ENCODE assay signal across 11 cellular contexts in genomic region chr3:180296971-180297370, GRCh38.
"Had no signal": no experiment of that assay in that cellular context is flagged by ENCODE, and none has a peak within 500 bp of the region (broad histone marks: within the 10 kb centered on the region; RNA-seq: fewer than 3 reads in every experiment).

No MANE protein-coding gene starts in this region.

- H3K4me3 Mint-ChIP-seq: IgD-negative memory B cell had no signal

- H2AFZ ChIP-seq: GM23248 had no signal

- H3K36me3 ChIP-seq: HAP-1 had no signal

- H3K4me1 Mint-ChIP-seq: IgD-negative memory B cell had no signal

- FAIRE-seq: HepG2 had no signal

- H3K4me1 ChIP-seq: HAP-1 had no signal

- ATAC-seq: HCT116, HepG2 had no signal

- H3K36me3 Mint-ChIP-seq: IgD-negative memory B cell had no signal

- H3K27ac Mint-ChIP-seq: IgD-negative memory B cell had no signal

- H3K4me3 ChIP-seq: GM23248, HAP-1 had no signal

- DNase-seq: GM23248, GOT3, H7, Karpas-422, KBM-7 had no signal

- H3K9me3 ChIP-seq: HAP-1 had no signal

- H3K27ac ChIP-seq: GM23248, HL-60, KMS-11 had no signal
